In genomic region chr2:128833628-128834027, GRCh38 we compare ENCODE assay signal across 16 cellular contexts.
DNase-seq lines count a peak whose midpoint lies in the region; ATAC-seq and TF ChIP-seq lines count a peak whose summit lies in the region.
"Had no signal": no experiment of that assay in that cellular context is flagged by ENCODE, and none has a peak within 500 bp of the region (broad histone marks: within the 10 kb centered on the region; RNA-seq: fewer than 3 reads in every experiment).

No MANE protein-coding gene starts in this region.

- TF ChIP-seq EP300 in esophagus muscularis mucosa (IDR thresholded peaks at IDR 0.05): no peak

- H3K27me3 ChIP-seq in esophagus muscularis mucosa (no peaks in the 10 kb centered on the region), neural progenitor cell (no peaks in the 10 kb centered on the region)

- H3K4me3 Mint-ChIP-seq in neural progenitor cell: no peak overlapping the region
- H3K4me3 Mint-ChIP-seq: CD4-positive, alpha-beta T cell had no signal

- TF ChIP-seq CTCF in esophagus muscularis mucosa (IDR thresholded peaks at IDR 0.05): no peak
- TF ChIP-seq CTCF in neural progenitor cell (IDR thresholded peaks at IDR 0.05): no peak

- H3K9me3 ChIP-seq in esophagus muscularis mucosa (no peaks in the 10 kb centered on the region), neural progenitor cell (ENCODE audit: low read depth) (no peaks in the 10 kb centered on the region)
- H3K9me3 ChIP-seq: A549, Caco-2, HAP-1 had no signal

- H3K9me3 Mint-ChIP-seq in neural progenitor cell: peaks cover 3% of the 10 kb centered on the region
- H3K9me3 Mint-ChIP-seq: CD4-positive, alpha-beta T cell had no signal

- intact Hi-C loops in esophagus muscularis mucosa (cut with DNase I): no loop called here

- no peak for ATAC-seq in HG03175 (IDR thresholded peaks at IDR 0.05; ENCODE audit: unreplicated experiment)
- ATAC-seq: A549 had no signal

- peaks cover 13% of the 10 kb centered on the region for H3K27me3 Mint-ChIP-seq in neural progenitor cell (ENCODE audit: insufficient read depth, low read depth)
- H3K27me3 Mint-ChIP-seq: CD4-positive, alpha-beta T cell had no signal

- peaks cover 33% of the 10 kb centered on the region for H3K4me1 Mint-ChIP-seq in neural progenitor cell

- in situ Hi-C loops in G401 (cut with HindIII; ENCODE audit: low sequenced_read_pairs): no loop called here

- no peak overlapping the region for H2AFZ ChIP-seq in neural progenitor cell (replicated peaks)
- H2AFZ ChIP-seq: GM23248 had no signal

- H3K4me2 ChIP-seq in neural progenitor cell: no peak overlapping the region
- H3K4me2 ChIP-seq: A549 had no signal

- 82% methylated on average over 7 of the region's 7 CpGs for WGBS in esophagus muscularis mucosa

- H3K36me3 Mint-ChIP-seq in neural progenitor cell: no peaks in the 10 kb centered on the region

- peak in 2 of 3 experiments; percentile 14 to 34 for DNase-seq in NCI-H1417 (lab: John Stamatoyannopoulos, UW)
- no peak for DNase-seq in NCI-H1417 treated with DMSO at 0.1 percent for 48 hours (lab: John Stamatoyannopoulos, UW)
- peak; percentile 5 for DNase-seq in G401 (ENCODE audit: low spot score)
- peak; percentile 82 for DNase-seq in esophagus muscularis mucosa (ENCODE audit: extremely low spot score)
- DNase-seq in neural progenitor cell (ENCODE audit: low spot score): no peak
- no peak for DNase-seq in activated CD4-positive, alpha-beta T cell treated with anti-CD3 and anti-CD28 coated beads for 1 hour
- DNase-seq: AML-193; Caco-2; CD4-positive, alpha-beta T cell; GDM1; GM23248 had no signal

- no peak overlapping the region for H3K4me3 ChIP-seq in esophagus muscularis mucosa
- no peak overlapping the region for H3K4me3 ChIP-seq in neural progenitor cell
- H3K4me3 ChIP-seq: A549, GM23248, HAP-1 had no signal

- H3K36me3 ChIP-seq in esophagus muscularis mucosa (no peaks in the 10 kb centered on the region), neural progenitor cell (no peaks in the 10 kb centered on the region)
- H3K36me3 ChIP-seq: HAP-1 had no signal

- peak overlapping the region; percentile 42 for H3K27ac Mint-ChIP-seq in neural progenitor cell
- H3K27ac Mint-ChIP-seq: CD4-positive, alpha-beta T cell had no signal

- H3K4me1 ChIP-seq in esophagus muscularis mucosa (no peaks in the 10 kb centered on the region), neural progenitor cell (peaks cover 16% of the 10 kb centered on the region)
- H3K4me1 ChIP-seq: A549, Caco-2, HAP-1 had no signal

- H3K27ac ChIP-seq in esophagus muscularis mucosa (replicated peaks in 1 of 4) (no peak overlapping the region), neural progenitor cell (no peak overlapping the region)
- H3K27ac ChIP-seq: 22Rv1, A549, C4-2B, GM23248 had no signal

- no peak for TF ChIP-seq POLR2A in esophagus muscularis mucosa (IDR thresholded peaks at IDR 0.05; ENCODE audit: low read depth)

- no peak overlapping the region for H3K9ac ChIP-seq in neural progenitor cell
- H3K9ac ChIP-seq: GM23248 had no signal

- no peaks in the 10 kb centered on the region for H3F3A ChIP-seq in neural progenitor cell (ENCODE audit: low read depth)

- H3K79me2 ChIP-seq in neural progenitor cell (ENCODE audit: low read depth): no peaks in the 10 kb centered on the region

- no peaks in the 10 kb centered on the region for H4K20me1 ChIP-seq in neural progenitor cell (ENCODE audit: low read depth)

Comparison
In these comparisons a context has a peak if more than half of its experiments do, and no peak if none do; other contexts are left out.
1. DNase-seq: peak in NCI-H1417 (2 of 3), G401 (single experiment) and esophagus muscularis mucosa (single experiment); none in NCI-H1417 treated with DMSO at 0.1 percent for 48 hours (single experiment), neural progenitor cell (single experiment) and activated CD4-positive, alpha-beta T cell treated with anti-CD3 and anti-CD28 coated beads for 1 hour (single experiment).